ENCODE assay signal across 1 cellular context in the genomic region with DNA sequence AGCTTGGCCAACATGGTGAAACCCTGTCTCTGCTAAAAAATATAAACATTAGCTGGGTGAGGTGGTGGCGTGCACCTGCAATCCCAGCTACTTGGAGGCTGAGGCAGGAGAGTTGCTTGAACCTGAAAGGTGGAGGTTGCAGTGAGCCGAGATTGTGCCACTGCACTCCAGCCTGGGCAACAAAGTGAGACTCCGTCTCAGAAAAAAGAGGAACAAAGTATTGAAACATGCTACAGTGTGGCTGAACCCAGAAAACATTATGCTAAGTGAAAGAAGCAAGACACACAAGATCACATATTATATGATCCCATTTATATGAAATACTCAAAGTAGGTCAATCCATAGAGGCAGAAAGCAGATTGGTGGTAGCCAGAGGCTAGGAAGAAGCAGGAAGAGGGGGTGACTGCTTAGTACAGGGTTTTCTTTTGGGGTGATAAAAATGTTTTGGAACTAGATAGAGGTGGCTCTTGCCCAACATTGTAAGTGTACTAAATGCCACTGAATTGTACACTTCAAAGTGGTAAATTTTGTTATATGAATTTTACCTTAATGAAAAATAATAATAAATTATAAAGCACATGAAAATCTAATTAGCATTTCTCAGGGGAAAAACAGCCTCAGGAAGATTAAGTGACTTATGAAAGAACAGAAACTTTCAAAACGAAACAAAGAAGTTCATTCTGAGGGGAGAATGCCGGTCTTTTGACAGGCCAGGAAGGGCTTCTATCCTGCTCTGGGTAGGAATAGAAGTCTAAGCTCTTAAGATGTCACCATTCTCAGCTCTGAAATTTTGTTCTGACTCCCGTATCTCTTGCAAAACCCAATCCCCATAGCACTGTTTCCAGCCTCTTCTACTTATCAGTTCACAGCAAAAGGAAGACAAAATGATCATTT.
TF ChIP-seq lines count a peak whose summit lies in the region.

No MANE protein-coding gene starts in this region.

TF ChIP-seq in SK-N-SH, 30 proteins besides CTCF, POLR2A, EP300 and RAD21 (continued from another document):
- TF ChIP-seq REST (IDR thresholded peaks at IDR 0.05; ENCODE audit: low read depth, low read length) (no peak), USF2 (IDR thresholded peaks at IDR 0.05; ENCODE audit: borderline replicate concordance, low read depth, low read length) (no peak)
